23 cellular contexts compared by ENCODE assay signal in the genomic region with DNA sequence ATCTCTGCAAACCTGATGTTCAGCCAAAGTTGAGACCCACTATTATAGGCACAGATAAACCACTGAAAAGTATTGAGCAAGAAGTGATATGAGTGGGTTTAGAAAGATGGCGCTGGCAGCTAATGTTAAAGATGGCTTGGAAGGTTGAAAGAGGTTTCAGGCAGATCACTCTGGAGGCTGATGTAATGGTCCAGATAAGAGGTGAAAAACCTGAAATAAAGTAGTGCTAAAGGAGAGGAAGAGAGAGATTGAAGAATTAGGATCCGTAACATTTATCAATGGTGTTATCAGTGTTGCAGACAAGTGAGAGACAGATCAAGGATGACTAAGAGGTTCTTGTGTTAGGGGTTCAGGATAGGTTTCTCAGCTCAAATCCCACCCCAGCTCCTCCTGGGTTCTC. TPM values are rescaled to one million over a fixed set of nuclear protein-coding genes. Genes with fewer than 3 reads are reported as not detected.
A peak's percentile ranks its signal among the peaks of the same experiment; 100 is the strongest.
DNase-seq lines count a peak whose midpoint lies in the region; ATAC-seq, FAIRE-seq and TF ChIP-seq lines count a peak whose summit lies in the region.
"Had no signal": no experiment of that assay in that cellular context is flagged by ENCODE, and none has a peak within 500 bp of the region (broad histone marks: within the 10 kb centered on the region; RNA-seq: fewer than 3 reads in every experiment).

No MANE protein-coding gene starts in this region.

- intact Hi-C loops in K562 (cut with micrococcal nuclease): no loop called here
- intact Hi-C loops in dorsolateral prefrontal cortex (cut with DNase I): no loop called here

- no peak for ATAC-seq in K562
- ATAC-seq in GM18907 (IDR thresholded peaks at IDR 0.05; ENCODE audit: unreplicated experiment): no peak
- ATAC-seq: GM23338, HCT116 had no signal

- no peak overlapping the region for H2AFZ ChIP-seq in K562 (ENCODE audit: low read depth, low read length)
- H2AFZ ChIP-seq: GM23338 had no signal

- H3K27ac ChIP-seq in K562 (ENCODE audit: extremely low read depth, low read depth, low read length): no peak overlapping the region
- peak overlapping the region in 58 of 59 donors; percentile 18 to 99 (median 94) for H3K27ac ChIP-seq in dorsolateral prefrontal cortex
- peak overlapping the region; percentile 96 for H3K27ac ChIP-seq in substantia nigra (ENCODE audit: low read depth, low read length, poor library complexity, severe bottlenecking)

- in situ Hi-C loops in K562 (cut with MboI): no loop called here

- TF ChIP-seq POLR2A in K562 (conservative IDR thresholded peaks at IDR 0.05): no peak

- H3K4me3 ChIP-seq in K562 (no peak overlapping the region), dorsolateral prefrontal cortex (no peak overlapping the region)
- H3K4me3 ChIP-seq: GM23338 had no signal

- no TSS peak for BruUV-seq in K562 (replicated peaks; lab: Mats Ljungman, UMichigan)

- TF ChIP-seq RAD21 in K562 (CRISPR knock-in tag; conservative IDR thresholded peaks at IDR 0.05 in 1 of 2, IDR thresholded peaks at IDR 0.05 in 1 of 2): no peak

- no peaks in the 10 kb centered on the region for H3K9me1 ChIP-seq in K562 (ENCODE audit: control insufficient read depth, insufficient read depth, low read length)

- TF ChIP-seq CTCF in K562 (IDR thresholded peaks at IDR 0.05 in 2 of 3, conservative IDR thresholded peaks at IDR 0.05 in 1 of 3; ENCODE audit: insufficient read depth in 2 of 3, low read depth in 1 of 3, low read length in 3 of 3) (no peak), dorsolateral prefrontal cortex (IDR thresholded peaks at IDR 0.05 in 54 of 56, conservative IDR thresholded peaks at IDR 0.05 in 2 of 56; ENCODE audit: low read depth in 1 of 56, partially characterized antibody in 56 of 56) (no peak)

- H3K79me2 ChIP-seq in K562 (ENCODE audit: control insufficient read depth, insufficient read depth, low read length): no peaks in the 10 kb centered on the region

- 0% methylated on average over 2 of the region's 2 CpGs for WGBS in K562 (ENCODE audit: insufficient coverage, low coverage, missing lambda C conversion rate)

- CTCF ChIA-PET in K562 (lab: Yijun Ruan, JAX; ENCODE audit: low intra/inter-chr PET ratio): no interaction called here

- H3K9ac ChIP-seq in K562 (ENCODE audit: insufficient read depth in 1 of 2, low read depth in 2 of 2, low read length in 2 of 2): no peak overlapping the region

- no peak for FAIRE-seq in K562 (lab: Jason Lieb, UNC)
- FAIRE-seq: A204.1, G401.6, GM18507, HTR-8/SVneo had no signal

- no peaks in the 10 kb centered on the region for H3K27me3 ChIP-seq in K562 (ENCODE audit: control insufficient read depth in 2 of 2, insufficient read depth in 2 of 2, low read length in 2 of 2)
- no peaks in the 10 kb centered on the region for H3K27me3 ChIP-seq in dorsolateral prefrontal cortex
- H3K27me3 ChIP-seq: BE2C had no signal

- no peaks in the 10 kb centered on the region for H3K9me3 ChIP-seq in K562 (replicated peaks; ENCODE audit: control insufficient read depth, insufficient read depth, low read depth, low read length)
- H3K9me3 ChIP-seq: BE2C had no signal

- H3K36me3 ChIP-seq in K562 (ENCODE audit: control insufficient read depth, insufficient read depth, low read length): no peaks in the 10 kb centered on the region
- H3K36me3 ChIP-seq: BE2C had no signal

- H4K20me1 ChIP-seq in K562 (replicated peaks; ENCODE audit: control insufficient read depth, insufficient read depth, low read length): no peaks in the 10 kb centered on the region

- POLR2A ChIA-PET in K562 (lab: Yijun Ruan, JAX): interaction anchor here (0.9 kb wide), 1 partner anchor 12 kb away, joined by 3 read pairs; no protein-coding TSS in a partner anchor

- H3K4me1 ChIP-seq in K562 (replicated peaks in 1 of 2; ENCODE audit: control insufficient read depth in 2 of 2, insufficient read depth in 2 of 2, low read length in 2 of 2): peaks cover 0 to 6% of the 10 kb centered on the region in 2 experiments; a peak in 3 of 5 replicates

- H3K4me2 ChIP-seq in K562 (ENCODE audit: insufficient read depth, low read length): no peak overlapping the region
- H3K4me2 ChIP-seq: GM23338 had no signal

- DNase-seq in K562 (ENCODE audit: extremely low read depth in 1 of 4, low spot score in 3 of 4): no peak
- no peak for DNase-seq in dorsolateral prefrontal cortex
- no peak for DNase-seq in substantia nigra (lab: John Stamatoyannopoulos, UW)
- no peak for DNase-seq in DMS79 (lab: John Stamatoyannopoulos, UW)
- no peak for DNase-seq in HK-2 (ENCODE audit: unreplicated experiment)
- DNase-seq: ACHN; BE2C; C1 segment of cervical spinal cord; CD4-positive, CD25-positive, alpha-beta regulatory T cell; CD8-positive, alpha-beta memory T cell; COR-L47; DMS 273 treated with DMSO at 0.1 percent for 48 hours; DMS53; H7; HFFc6; IMR-90 had no signal

- TF ChIP-seq EP300 in K562 (IDR thresholded peaks at IDR 0.05; ENCODE audit: low read length): no peak

TF ChIP-seq in K562, 482 proteins besides CTCF, POLR2A, EP300 and RAD21:
- TF ChIP-seq ZNF766 (CRISPR knock-in tag; conservative IDR thresholded peaks at IDR 0.05) (peak; percentile 90), ARID1B (IDR thresholded peaks at IDR 0.05) (no peak)

RNA-seq across cellular contexts. Expression of gene SLC44A1, which starts 58.3 kb away (rescaled TPM):
- 0.58 and 0.62 TPM in 2 replicates for total RNA-seq in K562 (2011; cell fraction: chromatin; rRNA removed; ENCODE audit: low replicate concordance)
- total RNA-seq in K562 (2011; cell fraction: nucleolus; rRNA removed): 0.17 and 0.79 TPM in 2 replicates
- total RNA-seq in K562 (2011; cell fraction: nucleoplasm; rRNA removed): 0.51 and 1.1 TPM in 2 replicates
- 0.59 and 0.86 TPM in 2 replicates for total RNA-seq in K562 (2014; rRNA removed)
- total RNA-seq in K562 (2014; rRNA removed; fragmentation: Illumina TruSeq; extraction: Trizol): 0.40 and 0.51 TPM in 2 replicates
- total RNA-seq in K562 (2015; rRNA removed; fragmentation: Illumina TruSeq; extraction: Trizol): 0.29 and 0.34 TPM in 2 replicates
- 0.44 and 0.83 TPM in 2 replicates for total RNA-seq in K562 (2021)
- polyA plus RNA-seq in K562 (2011; rRNA removed): 0.11 and 0.35 TPM in 2 replicates
- polyA plus RNA-seq in K562 (2011; cell fraction: cytosol; rRNA removed): 0.19 and 0.27 TPM in 2 replicates
- polyA plus RNA-seq in K562 (2011; cell fraction: nucleus; rRNA removed): 0.11 and 0.18 TPM in 2 replicates
- 0.40 and 0.64 TPM in 2 replicates for polyA plus RNA-seq in K562 (2012)
- 0.22 and 0.30 TPM in 2 replicates for polyA plus RNA-seq in K562 (2014; fragmentation: Illumina TruSeq; extraction: Trizol)
- polyA plus RNA-seq in K562 (2014; fragmentation: Nextera tagmentation; extraction: Ambion mirVana): under 1 TPM; 0.11 to 0.17 TPM
- polyA plus RNA-seq in K562 (2014; rRNA removed): 0.24 and 0.25 TPM in 2 replicates
- 0.36 and 1.3 TPM in 2 replicates for polyA minus RNA-seq in K562 (2011; rRNA and poly(A)+ RNA removed)
- polyA minus RNA-seq in K562 (2011; cell fraction: cytosol; rRNA and poly(A)+ RNA removed): 0.10 and 1.2 TPM in 2 replicates
- polyA minus RNA-seq in K562 (2011; cell fraction: nucleus; rRNA and poly(A)+ RNA removed): 0.13 TPM in 1 of 2 replicates, not detected in the other
- total RNA-seq in dorsolateral prefrontal cortex: 100 to 1,000 TPM in 103 of 120 experiments, 10 to 100 TPM in 17; 60.7 to 602 (median 176) TPM

Comparison
In these comparisons a context has a peak if more than half of its experiments do, and no peak if none do; other contexts are left out.
1. RNA of gene SLC44A1, which starts 58.3 kb away (total RNA-seq): 60.7 to 602 TPM in dorsolateral prefrontal cortex; 0.17 to 1.1 TPM in K562; every median in the first group is over 10 times any median in the second.